In the genomic region with DNA sequence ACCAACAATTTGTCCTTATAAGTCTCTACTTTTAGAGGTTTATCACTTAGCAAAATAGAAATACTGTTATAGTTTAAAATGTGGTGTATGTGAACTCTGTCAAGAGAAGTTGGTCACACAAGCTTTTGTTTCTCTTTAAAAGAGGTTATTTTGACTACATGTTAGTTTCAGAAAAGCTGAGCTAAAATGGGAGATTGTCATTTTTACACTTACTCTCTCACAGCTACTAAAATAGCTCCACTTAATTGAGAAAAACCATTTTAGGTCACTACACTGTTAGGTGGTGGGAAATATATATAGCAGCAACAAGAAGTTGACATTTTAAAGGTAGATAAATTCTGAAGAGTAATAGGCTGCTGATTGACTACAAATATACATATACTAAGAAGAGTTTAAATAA, we compare ENCODE assay signal across 22 cellular contexts.
"Had no signal": no experiment of that assay in that cellular context is flagged by ENCODE, and none has a peak within 500 bp of the region (broad histone marks: within the 10 kb centered on the region; RNA-seq: fewer than 3 reads in every experiment).

No MANE protein-coding gene starts in this region.

- H3K36me3 ChIP-seq: esophagus squamous epithelium, sigmoid colon, upper lobe of left lung had no signal

- FAIRE-seq: endothelial cell of umbilical vein had no signal

- ATAC-seq: activated CD8-positive, alpha-beta T cell treated with anti-CD3 and anti-CD28 coated beads, Interleukin-2, amount 10 ng/mL, durations not matched to agents 7 days and 5 days; activated T-cell treated with anti-CD3 and anti-CD28 coated beads, Interleukin-2, amount 50 U/mL, for 72 hours; mucosa of descending colon; naive thymus-derived CD4-positive, alpha-beta T cell; stimulated activated naive CD8-positive, alpha-beta T cell treated with anti-CD3 and anti-CD28 coated beads, Interleukin-15, amount 100 ng/mL, for 72 hours had no signal

- H3K4me3 ChIP-seq: coronary artery, esophagus squamous epithelium, mucosa of descending colon, sigmoid colon, testis, upper lobe of left lung had no signal

- DNase-seq: activated B cell treated with CpG ODN at 0.5 μM for 24 hours; activated CD4-positive, alpha-beta T cell treated with anti-CD3 and anti-CD28 coated beads for 48 hours; activated CD8-positive, alpha-beta memory T cell treated with anti-CD3 and anti-CD28 coated beads, Interleukin-2, amount 50 U/mL, for 48 hours; activated CD8-positive, alpha-beta T cell treated with anti-CD3 and anti-CD28 coated beads, Interleukin-2, amount 10 ng/mL, durations not matched to agents 7 days and 5 days; activated gamma-delta T cell treated with Interleukin-2 at 50 U/mL for 16 hours; activated T-cell treated with anti-CD3 and anti-CD28 coated beads, Interleukin-2, amount 50 U/mL, for 72 hours; amygdala; effector CD4-positive, alpha-beta T cell; esophagus squamous epithelium; hippocampal formation; kidney; left ventricle myocardium superior; mucosa of descending colon; naive thymus-derived CD4-positive, alpha-beta T cell; sigmoid colon; stimulated activated CD4-positive, alpha-beta T cell treated with anti-CD3 and anti-CD28 coated beads, Interleukin-1b, Interleukin-23, amount 100 ng/mL, for 48 hours; stimulated activated naive CD8-positive, alpha-beta T cell treated with anti-CD3 and anti-CD28 coated beads, Interleukin-15, amount 100 ng/mL, for 72 hours; testis; upper lobe of left lung had no signal

- H3K27ac ChIP-seq: coronary artery, esophagus squamous epithelium, parathyroid adenoma, sigmoid colon, testis, upper lobe of left lung had no signal

- H3K4me1 ChIP-seq: esophagus squamous epithelium, parathyroid adenoma, sigmoid colon, testis, upper lobe of left lung had no signal

- H3K9me3 ChIP-seq: esophagus squamous epithelium, mucosa of descending colon, sigmoid colon, testis, upper lobe of left lung had no signal

- H3K27me3 ChIP-seq: esophagus squamous epithelium, sigmoid colon, testis, upper lobe of left lung had no signal
